8 cellular contexts compared by ENCODE assay signal in the genomic region with DNA sequence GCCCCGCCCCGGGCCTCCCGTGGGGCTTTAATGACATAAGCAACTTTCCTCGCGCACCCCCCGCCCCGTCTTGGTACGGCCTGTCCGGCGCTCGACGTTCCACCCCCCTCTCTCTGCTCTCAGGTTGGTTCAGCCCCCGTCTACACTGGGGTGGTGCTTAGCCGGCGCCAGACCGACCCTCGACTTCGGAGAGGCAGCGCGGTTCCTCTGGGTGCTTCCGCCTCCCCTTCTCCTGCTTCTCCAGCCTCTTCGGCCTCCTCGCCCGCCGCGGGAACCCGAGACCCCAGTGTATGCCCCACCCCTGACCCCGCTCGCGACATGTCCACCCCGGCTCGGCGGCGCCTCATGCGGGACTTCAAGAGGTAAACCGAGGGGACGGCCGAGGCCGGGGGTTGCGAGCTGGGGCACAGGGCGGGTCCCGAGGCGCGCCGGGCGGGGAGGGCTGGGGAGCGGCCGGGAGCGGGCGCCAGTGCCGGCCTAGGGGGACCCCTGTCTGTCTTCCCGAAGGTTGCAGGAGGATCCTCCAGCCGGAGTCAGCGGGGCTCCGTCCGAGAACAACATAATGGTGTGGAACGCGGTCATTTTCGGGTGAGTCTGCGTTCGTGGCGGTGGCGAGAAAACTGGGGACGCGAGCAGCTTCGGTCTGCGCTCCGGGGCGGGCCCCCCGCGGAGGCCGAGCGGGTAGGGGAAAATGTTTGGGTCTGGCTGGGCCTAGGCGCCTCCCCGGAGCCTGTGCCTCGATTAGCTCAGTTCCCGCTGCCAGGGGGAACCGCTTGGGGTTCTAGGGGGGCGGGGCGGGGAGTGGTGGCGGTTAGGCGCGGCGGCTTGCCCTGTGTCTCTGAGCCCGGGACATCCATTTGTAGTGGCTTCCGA. TPM values are rescaled to one million over a fixed set of nuclear protein-coding genes. Genes with fewer than 3 reads are reported as not detected.
A peak's percentile ranks its signal among the peaks of the same experiment; 100 is the strongest.
DNase-seq lines count a peak whose midpoint lies in the region; FAIRE-seq and TF ChIP-seq lines count a peak whose summit lies in the region.

A gene (plus strand): TSS at position 170 of the 873 bp plus-strand sequence. CDS start 149 bp downstream, at position 319.

- no peak within 1 kb of the TSS for H2BK120ac ChIP-seq in neuronal stem cell (ENCODE audit: low read depth, low read length)

- WGBS in neuronal stem cell (ENCODE audit: extremely low coverage in 2 of 2, insufficient read length in 2 of 2, insufficient replicate concordance in 1 of 2), 2 donors: no CpG with 5 or more reads among the region's 86 CpGs

- in situ Hi-C loops in SK-MEL-5 (cut with HindIII; ENCODE audit: low pct_unique_long_range_greater_than_20kb, low sequenced_read_pairs): no loop called here

- no peak within 1 kb of the TSS for H2BK15ac ChIP-seq in neuronal stem cell (ENCODE audit: low read length)

- H4K8ac ChIP-seq in neuronal stem cell (ENCODE audit: low read depth, low read length): no peak within 1 kb of the TSS

- peak within 1 kb of the TSS; percentile 84 for H3K9ac ChIP-seq in neuronal stem cell (ENCODE audit: low read depth, low read length, poor library complexity)

- peak within 1 kb of the TSS; percentile 95 for H3K4me3 Mint-ChIP-seq in HFFc6

- no peaks in the 10 kb centered on the region for H3K36me3 Mint-ChIP-seq in HFFc6 (ENCODE audit: low read depth)

- H3K4me1 ChIP-seq in neuronal stem cell (ENCODE audit: control insufficient read depth in 2 of 2, insufficient read depth in 1 of 2, low read depth in 1 of 2, low read length in 2 of 2): peaks cover 0 to 2% of the 10 kb centered on the region in 2 donors

- no peaks in the 10 kb centered on the region for H3K9me3 Mint-ChIP-seq in HFFc6

- FAIRE-seq in frontal cortex (lab: Jason Lieb, UNC): no peak

- peak within 1 kb of the TSS; percentile 78 for H3K4me3 ChIP-seq in GM06990 (replicated peaks; ENCODE audit: low read depth, low read length)
- peak within 1 kb of the TSS; percentile 74 to 94 for H3K4me3 ChIP-seq in neuronal stem cell (ENCODE audit: low read length in 2 of 2)

- H3K27ac ChIP-seq in neuronal stem cell (replicated peaks; ENCODE audit: low read length): peak within 1 kb of the TSS; percentile 51

- H3K14ac ChIP-seq in neuronal stem cell (ENCODE audit: low read length): peak within 1 kb of the TSS; percentile 38

- peak within 1 kb of the TSS; percentile 65 for H3K23ac ChIP-seq in neuronal stem cell (ENCODE audit: low read depth, low read length, poor library complexity)

- peak within 1 kb of the TSS; percentile 97 for H3K27ac Mint-ChIP-seq in HFFc6

- no peak within 1 kb of the TSS for H2AK5ac ChIP-seq in neuronal stem cell (ENCODE audit: low read depth, low read length)

- H3K27me3 ChIP-seq in GM06990 (replicated peaks; ENCODE audit: control insufficient read depth, insufficient read depth, low read length): no peaks in the 10 kb centered on the region
- H3K27me3 ChIP-seq in neuronal stem cell (ENCODE audit: control insufficient read depth in 3 of 3, insufficient read depth in 3 of 3, low read depth in 1 of 3, low read length in 3 of 3): no peaks in the 10 kb centered on the region

- peaks cover 1% of the 10 kb centered on the region for H3K79me1 ChIP-seq in neuronal stem cell (ENCODE audit: low read depth, low read length)

- peak within 1 kb of the TSS; percentile 88 for H2AFZ ChIP-seq in neuronal stem cell (ENCODE audit: low read length)

- H3K27me3 Mint-ChIP-seq in HFFc6 (ENCODE audit: insufficient read depth): no peaks in the 10 kb centered on the region

- no peak within 1 kb of the TSS for H3K4ac ChIP-seq in neuronal stem cell (ENCODE audit: low read length)

- TF ChIP-seq CTCF in GM06990 (IDR thresholded peaks at IDR 0.05; ENCODE audit: insufficient read depth, low read length, poor library complexity, severe bottlenecking): no peak
- TF ChIP-seq CTCF in HFFc6 (IDR thresholded peaks at IDR 0.05): peak; percentile 65
- TF ChIP-seq CTCF in subcutaneous adipose tissue (IDR thresholded peaks at IDR 0.05; ENCODE audit: low read depth): no peak

- H3K4me2 ChIP-seq in neuronal stem cell (ENCODE audit: insufficient read depth, low read length, poor library complexity, severe bottlenecking): peak within 1 kb of the TSS; percentile 54

- H3K36me3 ChIP-seq in GM06990 (ENCODE audit: control insufficient read depth, insufficient read depth, low read length): no peaks in the 10 kb centered on the region
- peaks cover 0 to 22% of the 10 kb centered on the region in 2 donors for H3K36me3 ChIP-seq in neuronal stem cell (replicated peaks in 1 of 2; ENCODE audit: control insufficient read depth in 2 of 2, insufficient read depth in 2 of 2, low read length in 2 of 2)

- H3K9me3 ChIP-seq in neuronal stem cell (replicated peaks in 1 of 2; ENCODE audit: control insufficient read depth in 2 of 2, insufficient read depth in 1 of 2, low read depth in 1 of 2, low read length in 2 of 2): no peaks in the 10 kb centered on the region

- H3K4me1 Mint-ChIP-seq in HFFc6 (ENCODE audit: low read depth): peaks cover 14% of the 10 kb centered on the region

- peak within 1 kb of the TSS; percentile 92 for H3K18ac ChIP-seq in neuronal stem cell (ENCODE audit: low read length)

- DNase-seq in GM06990 (ENCODE audit: extremely low read depth, insufficient read length) (peak; percentile 93), HFFc6 (peak; percentile 80), NAMALWA (ENCODE audit: low spot score) (peak; percentile 89), SK-MEL-5 (ENCODE audit: low read depth, low spot score) (peak; percentile 84), frontal cortex (ENCODE audit: low spot score in 2 of 2) (peak; percentile 82 to 84), neuronal stem cell (ENCODE audit: low spot score) (peak; percentile 88)
- DNase-seq in activated naive CD4-positive, alpha-beta T cell treated with Interleukin-2 at 50 U/mL for 16 hours: peak; percentile 90

- H4K91ac ChIP-seq in neuronal stem cell (ENCODE audit: low read depth, low read length, poor library complexity): no peak within 1 kb of the TSS

- H2BK5ac ChIP-seq in neuronal stem cell (ENCODE audit: low read length): no peak within 1 kb of the TSS

- no peak within 1 kb of the TSS for H2BK12ac ChIP-seq in neuronal stem cell (ENCODE audit: low read length)

RNA-seq across cellular contexts. Expression of the gene that starts here (rescaled TPM):
- total RNA-seq in HFFc6 (2021; fragmentation: NEBNext Ultra II Directional; extraction: Animal tissue kit (Norgen Biotek cat#: 25700)): 10 to 100 TPM; 83.5 to 99.4 (median 94.4) TPM
- 22.2 and 23.2 TPM in 2 replicates for total RNA-seq in SK-MEL-5 (2014; rRNA removed; shearing (Covaris generic))
- polyA plus RNA-seq in SK-MEL-5 (2015; cell fraction: cytosol; rRNA removed): 53.1 and 62.4 TPM in 2 replicates
- polyA plus RNA-seq in SK-MEL-5 (2015; cell fraction: nucleus; rRNA removed): 72.4 and 72.5 TPM in 2 replicates
- total RNA-seq in frontal cortex (22.4 TPM), subcutaneous adipose tissue (10 to 100 TPM; 26.8 to 50.4 (median 42.3) TPM)
- polyA plus RNA-seq in neuronal stem cell (2013, experiment 1 of 2): 48.5 TPM
- polyA plus RNA-seq in neuronal stem cell (2013, experiment 2 of 2): 48.8 TPM

Comparison
In these comparisons a context has a peak if more than half of its experiments do, and no peak if none do; other contexts are left out.
1. Peak in every context shown above with its lines: DNase-seq, H3K4me3 ChIP-seq and H3K27ac ChIP-seq.